Comparison of ENCODE assay signal across 1 cellular context in the genomic region with DNA sequence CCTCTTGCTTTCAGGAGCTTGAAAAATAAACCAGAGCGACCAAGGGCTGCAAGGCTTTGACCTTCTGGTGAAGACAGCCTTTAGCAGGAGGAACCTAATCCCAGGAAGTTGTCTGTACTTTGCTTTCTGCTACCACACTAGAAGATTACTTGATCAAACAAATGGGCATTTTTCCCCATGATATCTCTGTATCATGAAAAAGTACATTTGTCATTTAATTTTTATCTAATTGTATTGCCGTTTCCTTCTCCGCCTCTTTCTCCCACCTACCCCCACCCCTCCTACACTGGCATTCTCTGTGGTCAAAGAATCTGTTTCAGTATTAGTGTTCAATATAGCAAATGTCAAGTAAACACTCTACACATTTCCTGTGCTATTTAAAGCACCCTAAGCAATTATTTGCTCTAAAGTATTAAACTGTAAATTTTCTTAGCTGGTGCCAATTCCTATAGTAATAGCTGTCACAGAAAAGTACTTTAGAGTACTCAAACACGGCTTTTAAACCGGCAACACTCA.
TF ChIP-seq lines count a peak whose summit lies in the region.

No MANE protein-coding gene starts in this region.

TF ChIP-seq in HepG2, 621 proteins besides CTCF, POLR2A, EP300 and RAD21 (continued from another document):
- TF ChIP-seq, protein P1, sequence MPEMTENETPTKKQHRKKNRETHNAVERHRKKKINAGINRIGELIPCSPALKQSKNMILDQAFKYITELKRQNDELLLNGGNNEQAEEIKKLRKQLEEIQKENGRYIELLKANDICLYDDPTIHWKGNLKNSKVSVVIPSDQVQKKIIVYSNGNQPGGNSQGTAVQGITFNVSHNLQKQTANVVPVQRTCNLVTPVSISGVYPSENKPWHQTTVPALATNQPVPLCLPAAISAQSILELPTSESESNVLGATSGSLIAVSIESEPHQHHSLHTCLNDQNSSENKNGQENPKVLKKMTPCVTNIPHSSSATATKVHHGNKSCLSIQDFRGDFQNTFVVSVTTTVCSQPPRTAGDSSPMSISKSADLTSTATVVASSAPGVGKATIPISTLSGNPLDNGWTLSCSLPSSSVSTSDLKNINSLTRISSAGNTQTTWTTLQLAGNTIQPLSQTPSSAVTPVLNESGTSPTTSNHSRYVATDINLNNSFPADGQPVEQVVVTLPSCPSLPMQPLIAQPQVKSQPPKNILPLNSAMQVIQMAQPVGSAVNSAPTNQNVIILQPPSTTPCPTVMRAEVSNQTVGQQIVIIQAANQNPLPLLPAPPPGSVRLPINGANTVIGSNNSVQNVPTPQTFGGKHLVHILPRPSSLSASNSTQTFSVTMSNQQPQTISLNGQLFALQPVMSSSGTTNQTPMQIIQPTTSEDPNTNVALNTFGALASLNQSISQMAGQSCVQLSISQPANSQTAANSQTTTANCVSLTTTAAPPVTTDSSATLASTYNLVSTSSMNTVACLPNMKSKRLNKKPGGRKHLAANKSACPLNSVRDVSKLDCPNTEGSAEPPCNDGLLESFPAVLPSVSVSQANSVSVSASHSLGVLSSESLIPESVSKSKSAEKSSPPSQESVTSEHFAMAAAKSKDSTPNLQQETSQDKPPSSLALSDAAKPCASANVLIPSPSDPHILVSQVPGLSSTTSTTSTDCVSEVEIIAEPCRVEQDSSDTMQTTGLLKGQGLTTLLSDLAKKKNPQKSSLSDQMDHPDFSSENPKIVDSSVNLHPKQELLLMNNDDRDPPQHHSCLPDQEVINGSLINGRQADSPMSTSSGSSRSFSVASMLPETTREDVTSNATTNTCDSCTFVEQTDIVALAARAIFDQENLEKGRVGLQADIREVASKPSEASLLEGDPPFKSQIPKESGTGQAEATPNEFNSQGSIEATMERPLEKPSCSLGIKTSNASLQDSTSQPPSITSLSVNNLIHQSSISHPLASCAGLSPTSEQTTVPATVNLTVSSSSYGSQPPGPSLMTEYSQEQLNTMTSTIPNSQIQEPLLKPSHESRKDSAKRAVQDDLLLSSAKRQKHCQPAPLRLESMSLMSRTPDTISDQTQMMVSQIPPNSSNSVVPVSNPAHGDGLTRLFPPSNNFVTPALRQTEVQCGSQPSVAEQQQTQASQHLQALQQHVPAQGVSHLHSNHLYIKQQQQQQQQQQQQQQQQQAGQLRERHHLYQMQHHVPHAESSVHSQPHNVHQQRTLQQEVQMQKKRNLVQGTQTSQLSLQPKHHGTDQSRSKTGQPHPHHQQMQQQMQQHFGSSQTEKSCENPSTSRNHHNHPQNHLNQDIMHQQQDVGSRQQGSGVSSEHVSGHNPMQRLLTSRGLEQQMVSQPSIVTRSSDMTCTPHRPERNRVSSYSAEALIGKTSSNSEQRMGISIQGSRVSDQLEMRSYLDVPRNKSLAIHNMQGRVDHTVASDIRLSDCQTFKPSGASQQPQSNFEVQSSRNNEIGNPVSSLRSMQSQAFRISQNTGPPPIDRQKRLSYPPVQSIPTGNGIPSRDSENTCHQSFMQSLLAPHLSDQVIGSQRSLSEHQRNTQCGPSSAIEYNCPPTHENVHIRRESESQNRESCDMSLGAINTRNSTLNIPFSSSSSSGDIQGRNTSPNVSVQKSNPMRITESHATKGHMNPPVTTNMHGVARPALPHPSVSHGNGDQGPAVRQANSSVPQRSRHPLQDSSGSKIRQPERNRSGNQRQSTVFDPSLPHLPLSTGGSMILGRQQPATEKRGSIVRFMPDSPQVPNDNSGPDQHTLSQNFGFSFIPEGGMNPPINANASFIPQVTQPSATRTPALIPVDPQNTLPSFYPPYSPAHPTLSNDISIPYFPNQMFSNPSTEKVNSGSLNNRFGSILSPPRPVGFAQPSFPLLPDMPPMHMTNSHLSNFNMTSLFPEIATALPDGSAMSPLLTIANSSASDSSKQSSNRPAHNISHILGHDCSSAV (CRISPR knock-in tag; IDR thresholded peaks at IDR 0.05; ENCODE audit: borderline replicate concordance), result no peak
- TF ChIP-seq, protein P2, sequence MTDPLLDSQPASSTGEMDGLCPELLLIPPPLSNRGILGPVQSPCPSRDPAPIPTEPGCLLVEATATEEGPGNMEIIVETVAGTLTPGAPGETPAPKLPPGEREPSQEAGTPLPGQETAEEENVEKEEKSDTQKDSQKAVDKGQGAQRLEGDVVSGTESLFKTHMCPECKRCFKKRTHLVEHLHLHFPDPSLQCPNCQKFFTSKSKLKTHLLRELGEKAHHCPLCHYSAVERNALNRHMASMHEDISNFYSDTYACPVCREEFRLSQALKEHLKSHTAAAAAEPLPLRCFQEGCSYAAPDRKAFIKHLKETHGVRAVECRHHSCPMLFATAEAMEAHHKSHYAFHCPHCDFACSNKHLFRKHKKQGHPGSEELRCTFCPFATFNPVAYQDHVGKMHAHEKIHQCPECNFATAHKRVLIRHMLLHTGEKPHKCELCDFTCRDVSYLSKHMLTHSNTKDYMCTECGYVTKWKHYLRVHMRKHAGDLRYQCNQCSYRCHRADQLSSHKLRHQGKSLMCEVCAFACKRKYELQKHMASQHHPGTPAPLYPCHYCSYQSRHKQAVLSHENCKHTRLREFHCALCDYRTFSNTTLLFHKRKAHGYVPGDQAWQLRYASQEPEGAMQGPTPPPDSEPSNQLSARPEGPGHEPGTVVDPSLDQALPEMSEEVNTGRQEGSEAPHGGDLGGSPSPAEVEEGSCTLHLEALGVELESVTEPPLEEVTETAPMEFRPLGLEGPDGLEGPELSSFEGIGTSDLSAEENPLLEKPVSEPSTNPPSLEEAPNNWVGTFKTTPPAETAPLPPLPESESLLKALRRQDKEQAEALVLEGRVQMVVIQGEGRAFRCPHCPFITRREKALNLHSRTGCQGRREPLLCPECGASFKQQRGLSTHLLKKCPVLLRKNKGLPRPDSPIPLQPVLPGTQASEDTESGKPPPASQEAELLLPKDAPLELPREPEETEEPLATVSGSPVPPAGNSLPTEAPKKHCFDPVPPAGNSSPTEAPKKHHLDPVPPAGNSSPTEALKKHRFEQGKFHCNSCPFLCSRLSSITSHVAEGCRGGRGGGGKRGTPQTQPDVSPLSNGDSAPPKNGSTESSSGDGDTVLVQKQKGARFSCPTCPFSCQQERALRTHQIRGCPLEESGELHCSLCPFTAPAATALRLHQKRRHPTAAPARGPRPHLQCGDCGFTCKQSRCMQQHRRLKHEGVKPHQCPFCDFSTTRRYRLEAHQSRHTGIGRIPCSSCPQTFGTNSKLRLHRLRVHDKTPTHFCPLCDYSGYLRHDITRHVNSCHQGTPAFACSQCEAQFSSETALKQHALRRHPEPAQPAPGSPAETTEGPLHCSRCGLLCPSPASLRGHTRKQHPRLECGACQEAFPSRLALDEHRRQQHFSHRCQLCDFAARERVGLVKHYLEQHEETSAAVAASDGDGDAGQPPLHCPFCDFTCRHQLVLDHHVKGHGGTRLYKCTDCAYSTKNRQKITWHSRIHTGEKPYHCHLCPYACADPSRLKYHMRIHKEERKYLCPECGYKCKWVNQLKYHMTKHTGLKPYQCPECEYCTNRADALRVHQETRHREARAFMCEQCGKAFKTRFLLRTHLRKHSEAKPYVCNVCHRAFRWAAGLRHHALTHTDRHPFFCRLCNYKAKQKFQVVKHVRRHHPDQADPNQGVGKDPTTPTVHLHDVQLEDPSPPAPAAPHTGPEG (CRISPR knock-in tag; IDR thresholded peaks at IDR 0.05), result no peak
- no peak for TF ChIP-seq ZNF207 (IDR thresholded peaks at IDR 0.05; ENCODE audit: borderline replicate concordance)
- no peak for TF ChIP-seq ZNF10 (CRISPR knock-in tag; IDR thresholded peaks at IDR 0.05; ENCODE audit: borderline replicate concordance, low read depth)
- TF ChIP-seq PHF20 (CRISPR knock-in tag; IDR thresholded peaks at IDR 0.05), result no peak
- peak; percentile 59; the same call in 1 of the 2 replicates for TF ChIP-seq ETV5 (CRISPR knock-in tag; IDR thresholded peaks at IDR 0.05; ENCODE audit: borderline replicate concordance)
- 0 out of 2 replicates have a peak, but pooled peaks have one; percentile 45 for TF ChIP-seq RARA (CRISPR knock-in tag; IDR thresholded peaks at IDR 0.05)
- TF ChIP-seq ZNF354B (CRISPR knock-in tag; IDR thresholded peaks at IDR 0.05), result no peak
- TF ChIP-seq, protein P3, sequence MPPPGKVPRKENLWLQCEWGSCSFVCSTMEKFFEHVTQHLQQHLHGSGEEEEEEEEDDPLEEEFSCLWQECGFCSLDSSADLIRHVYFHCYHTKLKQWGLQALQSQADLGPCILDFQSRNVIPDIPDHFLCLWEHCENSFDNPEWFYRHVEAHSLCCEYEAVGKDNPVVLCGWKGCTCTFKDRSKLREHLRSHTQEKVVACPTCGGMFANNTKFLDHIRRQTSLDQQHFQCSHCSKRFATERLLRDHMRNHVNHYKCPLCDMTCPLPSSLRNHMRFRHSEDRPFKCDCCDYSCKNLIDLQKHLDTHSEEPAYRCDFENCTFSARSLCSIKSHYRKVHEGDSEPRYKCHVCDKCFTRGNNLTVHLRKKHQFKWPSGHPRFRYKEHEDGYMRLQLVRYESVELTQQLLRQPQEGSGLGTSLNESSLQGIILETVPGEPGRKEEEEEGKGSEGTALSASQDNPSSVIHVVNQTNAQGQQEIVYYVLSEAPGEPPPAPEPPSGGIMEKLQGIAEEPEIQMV (CRISPR knock-in tag; IDR thresholded peaks at IDR 0.05; ENCODE audit: low read depth), result no peak
- TF ChIP-seq SSRP1 (CRISPR knock-in tag; IDR thresholded peaks at IDR 0.05), result no peak
- no peak for TF ChIP-seq ZKSCAN1 (IDR thresholded peaks at IDR 0.05; ENCODE audit: low read length)
- TF ChIP-seq, protein P4, sequence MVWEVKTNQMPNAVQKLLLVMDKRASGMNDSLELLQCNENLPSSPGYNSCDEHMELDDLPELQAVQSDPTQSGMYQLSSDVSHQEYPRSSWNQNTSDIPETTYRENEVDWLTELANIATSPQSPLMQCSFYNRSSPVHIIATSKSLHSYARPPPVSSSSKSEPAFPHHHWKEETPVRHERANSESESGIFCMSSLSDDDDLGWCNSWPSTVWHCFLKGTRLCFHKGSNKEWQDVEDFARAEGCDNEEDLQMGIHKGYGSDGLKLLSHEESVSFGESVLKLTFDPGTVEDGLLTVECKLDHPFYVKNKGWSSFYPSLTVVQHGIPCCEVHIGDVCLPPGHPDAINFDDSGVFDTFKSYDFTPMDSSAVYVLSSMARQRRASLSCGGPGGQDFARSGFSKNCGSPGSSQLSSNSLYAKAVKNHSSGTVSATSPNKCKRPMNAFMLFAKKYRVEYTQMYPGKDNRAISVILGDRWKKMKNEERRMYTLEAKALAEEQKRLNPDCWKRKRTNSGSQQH (CRISPR knock-in tag; IDR thresholded peaks at IDR 0.05; ENCODE audit: low read depth), result no peak
- TF ChIP-seq ZNF788 (CRISPR knock-in tag; IDR thresholded peaks at IDR 0.05; ENCODE audit: borderline replicate concordance), result no peak
- TF ChIP-seq, protein P5, sequence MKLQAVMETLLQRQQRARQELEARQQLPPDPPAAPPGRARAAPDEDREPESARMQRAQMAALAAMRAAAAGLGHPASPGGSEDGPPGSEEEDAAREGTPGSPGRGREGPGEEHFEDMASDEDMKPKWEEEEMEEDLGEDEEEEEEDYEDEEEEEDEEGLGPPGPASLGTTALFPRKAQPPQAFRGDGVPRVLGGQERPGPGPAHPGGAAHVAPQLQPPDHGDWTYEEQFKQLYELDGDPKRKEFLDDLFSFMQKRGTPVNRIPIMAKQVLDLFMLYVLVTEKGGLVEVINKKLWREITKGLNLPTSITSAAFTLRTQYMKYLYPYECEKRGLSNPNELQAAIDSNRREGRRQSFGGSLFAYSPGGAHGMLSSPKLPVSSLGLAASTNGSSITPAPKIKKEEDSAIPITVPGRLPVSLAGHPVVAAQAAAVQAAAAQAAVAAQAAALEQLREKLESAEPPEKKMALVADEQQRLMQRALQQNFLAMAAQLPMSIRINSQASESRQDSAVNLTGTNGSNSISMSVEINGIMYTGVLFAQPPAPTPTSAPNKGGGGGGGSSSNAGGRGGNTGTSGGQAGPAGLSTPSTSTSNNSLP (IDR thresholded peaks at IDR 0.05; ENCODE audit: low read depth, low read length), result 0 out of 2 replicates have a peak, but pooled peaks have one; percentile 5
- TF ChIP-seq NFKBIZ (CRISPR knock-in tag; IDR thresholded peaks at IDR 0.05), result no peak
- TF ChIP-seq SIX4 (CRISPR knock-in tag; IDR thresholded peaks at IDR 0.05), result no peak
- no peak for TF ChIP-seq ZNF225 (CRISPR knock-in tag; IDR thresholded peaks at IDR 0.05)
- peak; percentile 36; the same call in 1 of the 2 replicates for TF ChIP-seq HDAC2 (CRISPR knock-in tag; IDR thresholded peaks at IDR 0.05)
- no peak for TF ChIP-seq ZNF605 (CRISPR knock-in tag; IDR thresholded peaks at IDR 0.05)
- no peak for TF ChIP-seq SMARCE1 (IDR thresholded peaks at IDR 0.05; ENCODE audit: borderline replicate concordance)
- TF ChIP-seq THYN1 (CRISPR knock-in tag; IDR thresholded peaks at IDR 0.05; ENCODE audit: borderline replicate concordance, low read depth), result no peak
- TF ChIP-seq ZNF329 (CRISPR knock-in tag; IDR thresholded peaks at IDR 0.05; ENCODE audit: low read depth), result no peak
- no peak for TF ChIP-seq ZBTB20 (CRISPR knock-in tag; IDR thresholded peaks at IDR 0.05; ENCODE audit: borderline replicate concordance, low read depth)
TF ChIP-seq in HepG2: peak in this region for 31.
